9 cellular contexts compared by ENCODE assay signal in the genomic region with DNA sequence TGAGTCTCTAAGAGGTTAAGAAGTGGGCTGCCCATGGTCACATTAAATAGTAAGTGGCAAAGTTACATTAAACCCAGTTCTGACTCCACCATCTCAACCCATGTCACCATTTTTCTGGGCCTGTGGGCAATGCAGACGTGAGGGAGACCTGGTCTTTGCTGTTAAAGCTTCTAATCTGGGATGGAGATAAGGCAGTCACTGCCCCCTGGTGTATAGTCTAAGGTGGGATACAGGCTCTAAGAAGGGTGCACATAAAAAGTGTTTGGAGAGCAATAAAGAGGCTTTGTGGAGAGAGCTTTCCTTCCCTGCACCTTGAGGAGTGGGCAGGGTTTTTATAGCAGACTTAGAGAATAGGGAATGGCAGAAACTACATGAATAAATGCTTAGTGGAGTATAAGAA.
DNase-seq lines count a peak whose midpoint lies in the region; ATAC-seq and TF ChIP-seq lines count a peak whose summit lies in the region.
"Had no signal": no experiment of that assay in that cellular context is flagged by ENCODE, and none has a peak within 500 bp of the region (broad histone marks: within the 10 kb centered on the region; RNA-seq: fewer than 3 reads in every experiment).

No MANE protein-coding gene starts in this region.

- intact Hi-C loops in Panc1 (cut with micrococcal nuclease; ENCODE audit: unreplicated experiment) (loop anchor here (10.0 kb wide), 1 partner anchor 140 kb away; a partner anchor contains a TSS), upper lobe of right lung (cut with DNase I) (no loop called here), aorta (cut with DNase I) (loop anchor here (5.0 to 10.0 kb wide), 6 partner anchors 33 to 222 kb away; no protein-coding TSS in a partner anchor)

- ATAC-seq in GM19035 (IDR thresholded peaks at IDR 0.05; ENCODE audit: unreplicated experiment) (peak; percentile 52), Panc1 (peak; percentile 57; the same call in 1 of the 2 replicates), upper lobe of right lung (no peak), HG02623 (IDR thresholded peaks at IDR 0.05; ENCODE audit: unreplicated experiment) (no peak), aorta (ENCODE audit: low FRiP score) (no peak), HG03571 (IDR thresholded peaks at IDR 0.05; ENCODE audit: unreplicated experiment) (no peak)

- CTCF ChIA-PET in Panc1 (lab: Charles Lee): no interaction called here

- in situ Hi-C loops in Panc1 (cut with HindIII; ENCODE audit: low pct_unique_long_range_greater_than_20kb, low sequenced_read_pairs): no loop called here

- no peak for DNase-seq in AG09319 (ENCODE audit: extremely low read depth, low read depth)
- DNase-seq in Panc1 (ENCODE audit: low read depth, low spot score): no peak
- peak; percentile 8 for DNase-seq in germinal center (ENCODE audit: low spot score)
- no peak for DNase-seq in upper lobe of right lung
- DNase-seq in aorta: no peak
- DNase-seq: activated naive CD4-positive, alpha-beta T cell treated with anti-CD3 and anti-CD28 coated beads for 36 hours had no signal

- H3K9me3 ChIP-seq in Panc1 (ENCODE audit: control insufficient read depth, insufficient read depth, low read depth, low read length) (no peaks in the 10 kb centered on the region), upper lobe of right lung (no peaks in the 10 kb centered on the region), aorta (ENCODE audit: control insufficient read depth, low read length) (no peaks in the 10 kb centered on the region)

- H3K27ac ChIP-seq in Panc1 (ENCODE audit: low read length): no peak overlapping the region
- no peak overlapping the region for H3K27ac ChIP-seq in upper lobe of right lung
- no peak overlapping the region for H3K27ac ChIP-seq in aorta (ENCODE audit: low read depth in 1 of 2, low read length in 2 of 2)

- BruUV-seq in Panc1 (replicated peaks; lab: Mats Ljungman, UMichigan): no TSS peak

- H3K4me3 ChIP-seq in Panc1 (ENCODE audit: low read depth in 2 of 2, low read length in 2 of 2) (no peak overlapping the region), upper lobe of right lung (no peak overlapping the region), aorta (ENCODE audit: low read length in 2 of 2) (no peak overlapping the region)

- WGBS in aorta, 2 donors: 69 to 74% methylated on average over 1 of the region's 1 CpG

- TF ChIP-seq CTCF in AG09319 (IDR thresholded peaks at IDR 0.05; ENCODE audit: low read depth, low read length) (peak; percentile 38), Panc1 (IDR thresholded peaks at IDR 0.05) (peak; percentile 31), upper lobe of right lung (IDR thresholded peaks at IDR 0.05) (no peak)

- H3K36me3 ChIP-seq in Panc1 (ENCODE audit: control insufficient read depth, insufficient read depth, low read length): no peaks in the 10 kb centered on the region
- H3K36me3 ChIP-seq in upper lobe of right lung: no peaks in the 10 kb centered on the region
- H3K36me3 ChIP-seq in aorta (ENCODE audit: control insufficient read depth in 1 of 2, insufficient read depth in 2 of 2, low read length in 1 of 2): no peaks in the 10 kb centered on the region

- no peaks in the 10 kb centered on the region for H3K27me3 ChIP-seq in Panc1 (ENCODE audit: control insufficient read depth, insufficient read depth, low read length)
- H3K27me3 ChIP-seq in upper lobe of right lung: no peaks in the 10 kb centered on the region
- no peaks in the 10 kb centered on the region for H3K27me3 ChIP-seq in aorta (ENCODE audit: control insufficient read depth in 1 of 2, insufficient read depth in 2 of 2, low read length in 1 of 2)

- POLR2A ChIA-PET in Panc1 (lab: Charles Lee): no interaction called here

- peaks cover 31% of the 10 kb centered on the region for H3K4me1 ChIP-seq in Panc1 (ENCODE audit: control insufficient read depth, insufficient read depth, low read length)
- H3K4me1 ChIP-seq in upper lobe of right lung: peaks cover 8% of the 10 kb centered on the region
- H3K4me1 ChIP-seq in aorta (ENCODE audit: control insufficient read depth in 1 of 2, insufficient read depth in 2 of 2, low read length in 2 of 2): peaks cover 9 to 12% of the 10 kb centered on the region in 2 donors

Comparison
In these comparisons a context has a peak if more than half of its experiments do, and no peak if none do; other contexts are left out.
1. ATAC-seq: peak in GM19035 (single experiment) and Panc1 (single experiment); none in upper lobe of right lung (single experiment), HG02623 (single experiment), aorta (single experiment) and HG03571 (single experiment).